Comparison of ENCODE assay signal across 1 cellular context in genomic region chr1:171904778-171905449, GRCh38.
TF ChIP-seq lines count a peak whose summit lies in the region.

No MANE protein-coding gene starts in this region.

TF ChIP-seq in neural cell, 6 proteins besides CTCF, POLR2A, EP300 and RAD21 (continued from another document):
- TF ChIP-seq, protein P1, sequence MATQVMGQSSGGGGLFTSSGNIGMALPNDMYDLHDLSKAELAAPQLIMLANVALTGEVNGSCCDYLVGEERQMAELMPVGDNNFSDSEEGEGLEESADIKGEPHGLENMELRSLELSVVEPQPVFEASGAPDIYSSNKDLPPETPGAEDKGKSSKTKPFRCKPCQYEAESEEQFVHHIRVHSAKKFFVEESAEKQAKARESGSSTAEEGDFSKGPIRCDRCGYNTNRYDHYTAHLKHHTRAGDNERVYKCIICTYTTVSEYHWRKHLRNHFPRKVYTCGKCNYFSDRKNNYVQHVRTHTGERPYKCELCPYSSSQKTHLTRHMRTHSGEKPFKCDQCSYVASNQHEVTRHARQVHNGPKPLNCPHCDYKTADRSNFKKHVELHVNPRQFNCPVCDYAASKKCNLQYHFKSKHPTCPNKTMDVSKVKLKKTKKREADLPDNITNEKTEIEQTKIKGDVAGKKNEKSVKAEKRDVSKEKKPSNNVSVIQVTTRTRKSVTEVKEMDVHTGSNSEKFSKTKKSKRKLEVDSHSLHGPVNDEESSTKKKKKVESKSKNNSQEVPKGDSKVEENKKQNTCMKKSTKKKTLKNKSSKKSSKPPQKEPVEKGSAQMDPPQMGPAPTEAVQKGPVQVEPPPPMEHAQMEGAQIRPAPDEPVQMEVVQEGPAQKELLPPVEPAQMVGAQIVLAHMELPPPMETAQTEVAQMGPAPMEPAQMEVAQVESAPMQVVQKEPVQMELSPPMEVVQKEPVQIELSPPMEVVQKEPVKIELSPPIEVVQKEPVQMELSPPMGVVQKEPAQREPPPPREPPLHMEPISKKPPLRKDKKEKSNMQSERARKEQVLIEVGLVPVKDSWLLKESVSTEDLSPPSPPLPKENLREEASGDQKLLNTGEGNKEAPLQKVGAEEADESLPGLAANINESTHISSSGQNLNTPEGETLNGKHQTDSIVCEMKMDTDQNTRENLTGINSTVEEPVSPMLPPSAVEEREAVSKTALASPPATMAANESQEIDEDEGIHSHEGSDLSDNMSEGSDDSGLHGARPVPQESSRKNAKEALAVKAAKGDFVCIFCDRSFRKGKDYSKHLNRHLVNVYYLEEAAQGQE (IDR thresholded peaks at IDR 0.05; ENCODE audit: borderline replicate concordance), result no peak
- TF ChIP-seq MXI1 (conservative IDR thresholded peaks at IDR 0.05; ENCODE audit: poor library complexity, severe bottlenecking), result no peak
